ENCODE assay signal across 9 cellular contexts in the genomic region with DNA sequence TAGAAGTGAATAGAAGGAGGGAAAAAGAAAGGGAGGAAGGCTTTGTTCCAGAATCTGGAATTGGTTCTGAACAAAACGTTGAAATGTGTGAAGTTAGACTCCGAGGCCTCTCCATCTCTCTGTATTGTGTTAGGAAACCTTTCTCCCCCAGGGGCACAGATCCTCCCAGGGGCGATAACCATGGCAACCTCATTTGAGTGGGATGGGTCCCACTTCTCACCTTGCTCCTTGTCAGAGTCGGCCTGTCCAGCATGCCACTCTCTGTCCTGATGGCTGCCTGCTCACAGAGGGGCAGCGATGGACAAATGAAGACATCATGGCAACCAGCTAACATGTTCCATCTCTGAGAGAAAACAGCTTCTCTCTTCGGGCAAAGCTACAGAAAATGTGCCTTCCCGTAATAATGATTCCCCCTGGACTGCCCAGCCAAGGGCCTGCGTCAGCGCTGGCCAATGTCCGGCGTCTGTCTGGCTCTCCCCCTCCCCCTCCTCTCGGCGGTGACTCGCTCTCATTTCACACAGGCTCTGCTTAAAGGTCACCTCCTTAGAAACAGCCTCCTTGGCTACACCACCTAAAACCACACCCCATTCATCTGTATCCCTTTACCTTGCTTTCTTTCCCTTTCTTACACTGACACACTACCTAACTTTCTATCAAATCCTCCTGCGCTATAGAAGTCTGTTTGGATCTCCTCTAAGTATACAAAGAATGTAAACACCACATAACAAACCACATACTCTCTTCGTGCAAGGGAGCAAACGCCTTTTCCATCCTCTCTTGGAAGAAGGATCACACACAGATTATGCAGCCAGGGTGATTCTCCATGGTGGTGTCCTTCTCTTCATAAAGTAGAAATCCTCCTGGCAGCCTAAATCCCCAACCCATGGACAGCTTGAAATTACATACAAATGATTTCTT. TPM values are rescaled to one million over a fixed set of nuclear protein-coding genes. Genes with fewer than 3 reads are reported as not detected.
DNase-seq lines count a peak whose midpoint lies in the region; ATAC-seq and TF ChIP-seq lines count a peak whose summit lies in the region.
"Had no signal": no experiment of that assay in that cellular context is flagged by ENCODE, and none has a peak within 500 bp of the region (broad histone marks: within the 10 kb centered on the region; RNA-seq: fewer than 3 reads in every experiment).

No MANE protein-coding gene starts in this region.

- POLR2A ChIA-PET in activated CD8-positive, alpha-beta T cell treated with anti-CD3 and anti-CD28 coated beads for 36 hours (lab: Charles Lee), result interaction anchor here (0.8 to 1.4 kb wide), 2 partner anchors 15 to 107 kb away, joined by 3 read pairs; no protein-coding TSS in a partner anchor
- POLR2A ChIA-PET in activated CD8-positive, alpha-beta T cell treated with anti-CD3 and anti-CD28 coated beads, Interleukin-2, amount 10 ng/mL, durations not matched to agents 7 days and 5 days (lab: Charles Lee), result no interaction called here

- DNase-seq in activated CD8-positive, alpha-beta T cell treated with anti-CD3 and anti-CD28 coated beads for 36 hours, result peak; percentile 41
- DNase-seq in activated CD8-positive, alpha-beta T cell treated with anti-CD3 and anti-CD28 coated beads, Interleukin-2, amount 10 ng/mL, durations not matched to agents 7 days and 5 days, result no peak
- DNase-seq in mucosa of gallbladder (ENCODE audit: low spot score) (peak; percentile 71), uterus (peak; percentile 70 to 77), HT-29 (ENCODE audit: low spot score) (no peak), testis (no peak)

- H3K36me3 Mint-ChIP-seq in activated CD8-positive, alpha-beta T cell treated with anti-CD3 and anti-CD28 coated beads for 36 hours (ENCODE audit: low read depth), result peaks cover 6% of the 10 kb centered on the region
- H3K36me3 Mint-ChIP-seq in activated CD8-positive, alpha-beta T cell treated with anti-CD3 and anti-CD28 coated beads, Interleukin-2, amount 10 ng/mL, durations not matched to agents 7 days and 5 days (ENCODE audit: low read depth), result peaks cover 9% of the 10 kb centered on the region

- H3K4me1 ChIP-seq in duodenal mucosa (ENCODE audit: control insufficient read depth in 1 of 2, insufficient read depth in 2 of 2, low read length in 2 of 2) (no peaks in the 10 kb centered on the region), uterus (no peaks in the 10 kb centered on the region), testis (no peaks in the 10 kb centered on the region)

- H3K36me3 ChIP-seq in duodenal mucosa (ENCODE audit: control insufficient read depth in 1 of 2, insufficient read depth in 2 of 2, low read length in 2 of 2) (no peaks in the 10 kb centered on the region), uterus (no peaks in the 10 kb centered on the region), testis (ENCODE audit: low read depth, missing control alignments) (no peaks in the 10 kb centered on the region)
- H3K36me3 ChIP-seq: neutrophil had no signal

- H3K27ac ChIP-seq in duodenal mucosa (ENCODE audit: low read depth, low read length) (peak overlapping the region; percentile 16), uterus (peak overlapping the region; percentile 11 to 41), testis (no peak overlapping the region)
- H3K27ac ChIP-seq: neutrophil had no signal

- ATAC-seq in activated CD8-positive, alpha-beta T cell treated with anti-CD3 and anti-CD28 coated beads for 36 hours, result no peak
- no peak for ATAC-seq in activated CD8-positive, alpha-beta T cell treated with anti-CD3 and anti-CD28 coated beads, Interleukin-2, amount 10 ng/mL, durations not matched to agents 7 days and 5 days
- no peak for ATAC-seq in HG03565 (IDR thresholded peaks at IDR 0.05; ENCODE audit: unreplicated experiment)

- H3K9me3 Mint-ChIP-seq in activated CD8-positive, alpha-beta T cell treated with anti-CD3 and anti-CD28 coated beads for 36 hours, result peaks cover 6% of the 10 kb centered on the region
- H3K9me3 Mint-ChIP-seq in activated CD8-positive, alpha-beta T cell treated with anti-CD3 and anti-CD28 coated beads, Interleukin-2, amount 10 ng/mL, durations not matched to agents 7 days and 5 days (ENCODE audit: insufficient read depth), result peaks cover under 1% of the 10 kb centered on the region

- WGBS in testis, 2 donors, result 56 to 59% methylated on average over 17 of the region's 17 CpGs

- peaks cover 43% of the 10 kb centered on the region for H3K4me1 Mint-ChIP-seq in activated CD8-positive, alpha-beta T cell treated with anti-CD3 and anti-CD28 coated beads for 36 hours (ENCODE audit: low read depth)
- H3K4me1 Mint-ChIP-seq in activated CD8-positive, alpha-beta T cell treated with anti-CD3 and anti-CD28 coated beads, Interleukin-2, amount 10 ng/mL, durations not matched to agents 7 days and 5 days (ENCODE audit: low read depth), result peaks cover 33% of the 10 kb centered on the region

- CTCF ChIA-PET in activated CD8-positive, alpha-beta T cell treated with anti-CD3 and anti-CD28 coated beads for 36 hours (lab: Charles Lee), result interaction anchor here (1.1 kb wide), 1 partner anchor 8 kb away, joined by 3 read pairs; no protein-coding TSS in a partner anchor
- CTCF ChIA-PET in activated CD8-positive, alpha-beta T cell treated with anti-CD3 and anti-CD28 coated beads, Interleukin-2, amount 10 ng/mL, durations not matched to agents 7 days and 5 days (lab: Charles Lee), result no interaction called here

- H3K9me3 ChIP-seq in duodenal mucosa (ENCODE audit: control insufficient read depth in 1 of 2, low read length in 2 of 2), result no peaks in the 10 kb centered on the region
- no peaks in the 10 kb centered on the region for H3K9me3 ChIP-seq in uterus
- H3K9me3 ChIP-seq in testis, result no peaks in the 10 kb centered on the region
- H3K9me3 ChIP-seq: neutrophil had no signal

- intact Hi-C loops in activated CD8-positive, alpha-beta T cell treated with anti-CD3 and anti-CD28 coated beads for 36 hours (cut with micrococcal nuclease), result no loop called here
- intact Hi-C loops in uterus (cut with DNase I; ENCODE audit: low total_unique reads), result no loop called here
- intact Hi-C loops in testis (cut with DNase I; ENCODE audit: low total_unique reads), result no loop called here

- no peaks in the 10 kb centered on the region for H3K27me3 ChIP-seq in duodenal mucosa (ENCODE audit: control insufficient read depth in 1 of 2, insufficient read depth in 2 of 2, low read length in 2 of 2)
- no peaks in the 10 kb centered on the region for H3K27me3 ChIP-seq in uterus
- no peaks in the 10 kb centered on the region for H3K27me3 ChIP-seq in testis
- H3K27me3 ChIP-seq: neutrophil had no signal

- no peak for TF ChIP-seq POLR2A in uterus (IDR thresholded peaks at IDR 0.05)
- TF ChIP-seq POLR2A in testis (IDR thresholded peaks at IDR 0.05), result no peak

- no peak overlapping the region for H3K4me3 Mint-ChIP-seq in activated CD8-positive, alpha-beta T cell treated with anti-CD3 and anti-CD28 coated beads for 36 hours
- H3K4me3 Mint-ChIP-seq in activated CD8-positive, alpha-beta T cell treated with anti-CD3 and anti-CD28 coated beads, Interleukin-2, amount 10 ng/mL, durations not matched to agents 7 days and 5 days, result no peak overlapping the region

- peak overlapping the region in 1 of 2 donors; percentile 31 for H3K9ac ChIP-seq in duodenal mucosa (ENCODE audit: low read depth in 1 of 2, low read length in 2 of 2)

- no peaks in the 10 kb centered on the region for H3K27me3 Mint-ChIP-seq in activated CD8-positive, alpha-beta T cell treated with anti-CD3 and anti-CD28 coated beads for 36 hours
- no peaks in the 10 kb centered on the region for H3K27me3 Mint-ChIP-seq in activated CD8-positive, alpha-beta T cell treated with anti-CD3 and anti-CD28 coated beads, Interleukin-2, amount 10 ng/mL, durations not matched to agents 7 days and 5 days (ENCODE audit: low read depth)

- H3K4me3 ChIP-seq in duodenal mucosa (ENCODE audit: low read depth in 1 of 2, low read length in 2 of 2) (peak overlapping the region in 1 of 2 donors; percentile 9), uterus (no peak overlapping the region), testis (no peak overlapping the region)

- H3K27ac Mint-ChIP-seq in activated CD8-positive, alpha-beta T cell treated with anti-CD3 and anti-CD28 coated beads for 36 hours, result no peak overlapping the region
- H3K27ac Mint-ChIP-seq in activated CD8-positive, alpha-beta T cell treated with anti-CD3 and anti-CD28 coated beads, Interleukin-2, amount 10 ng/mL, durations not matched to agents 7 days and 5 days, result no peak overlapping the region

- TF ChIP-seq CTCF in activated CD8-positive, alpha-beta T cell treated with anti-CD3 and anti-CD28 coated beads for 36 hours (IDR thresholded peaks at IDR 0.05), result no peak
- no peak for TF ChIP-seq CTCF in uterus (IDR thresholded peaks at IDR 0.05)
- no peak for TF ChIP-seq CTCF in testis (IDR thresholded peaks at IDR 0.05)

RNA-seq across cellular contexts. Expression of a gene that starts 32.1 kb away (rescaled TPM):
- 10 to 100 TPM; 37.9 to 43.0 TPM for total RNA-seq in activated CD8-positive, alpha-beta T cell treated with anti-CD3 and anti-CD28 coated beads for 36 hours
- total RNA-seq in activated CD8-positive, alpha-beta T cell treated with anti-CD3 and anti-CD28 coated beads, Interleukin-2, amount 10 ng/mL, durations not matched to agents 7 days and 5 days, result 10 to 100 TPM; 71.5 to 72.2 TPM
- total RNA-seq in mucosa of gallbladder (55.4 TPM), uterus (10 to 100 TPM; 25.6 to 50.6 (median 33.5) TPM), testis (10 to 100 TPM; 57.7 to 68.3 TPM)
- 7.2 and 7.6 TPM in 2 replicates for total RNA-seq in HT-29 (2014; rRNA removed; shearing (Covaris generic))
- 70.4 TPM for polyA plus RNA-seq in testis (ENCODE audit: insufficient read depth, low read depth, low replicate concordance)

Comparison
In these comparisons a context has a peak if more than half of its experiments do, and no peak if none do; other contexts are left out.
1. DNase-seq: peak in activated CD8-positive, alpha-beta T cell treated with anti-CD3 and anti-CD28 coated beads for 36 hours (single experiment), mucosa of gallbladder (single experiment) and uterus (2 of 2); none in activated CD8-positive, alpha-beta T cell treated with anti-CD3 and anti-CD28 coated beads, Interleukin-2, amount 10 ng/mL, durations not matched to agents 7 days and 5 days (single experiment), HT-29 (single experiment) and testis (single experiment).
2. H3K27ac ChIP-seq: peak in duodenal mucosa (single experiment) and uterus (2 of 2); none in testis (0 of 2).